In the genomic region with DNA sequence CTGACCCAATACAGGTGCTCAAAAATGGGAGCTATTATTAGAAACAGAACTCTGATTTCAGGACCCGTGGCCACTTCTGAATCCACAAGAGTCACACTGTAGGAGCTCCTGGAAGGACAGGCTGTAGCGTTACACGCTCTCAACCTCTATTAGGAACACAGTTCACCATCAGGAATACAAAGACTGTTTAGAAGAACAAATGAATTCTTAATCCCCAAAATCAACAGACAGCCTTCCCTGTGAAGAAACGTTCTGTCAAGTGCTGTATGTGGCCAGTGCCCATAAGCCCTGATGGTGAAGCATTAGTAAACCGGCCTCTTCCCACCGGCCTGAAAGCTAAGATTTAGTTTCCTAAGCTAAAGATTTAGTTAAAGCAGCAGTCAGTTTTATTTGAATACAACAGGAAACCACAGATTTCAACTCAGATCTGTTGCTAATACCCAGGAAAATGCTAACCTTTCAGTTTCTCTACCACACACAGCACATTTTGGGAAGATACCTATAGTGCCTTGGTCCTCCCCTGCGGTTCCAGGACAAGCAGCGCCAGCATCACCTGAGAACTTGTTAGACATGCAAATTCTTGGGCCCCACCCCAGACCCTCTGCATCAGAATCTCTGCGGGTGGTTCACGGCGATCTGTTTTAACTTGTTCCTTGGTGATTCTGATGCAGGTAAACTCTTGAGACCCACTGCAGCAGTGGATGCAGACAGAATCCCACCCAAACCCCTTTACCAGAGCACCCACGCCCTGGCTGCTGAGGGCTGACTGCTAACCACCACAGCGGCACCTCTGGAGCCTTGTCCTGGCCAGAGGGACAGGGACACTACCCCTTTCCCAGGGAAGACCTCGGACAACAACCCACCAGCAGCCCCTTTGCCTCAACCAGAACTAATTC, we compare ENCODE assay signal across 9 cellular contexts. TPM values are rescaled to one million over a fixed set of nuclear protein-coding genes. Genes with fewer than 3 reads are reported as not detected.
DNase-seq lines count a peak whose midpoint lies in the region; ATAC-seq and TF ChIP-seq lines count a peak whose summit lies in the region.
"Had no signal": no experiment of that assay in that cellular context is flagged by ENCODE, and none has a peak within 500 bp of the region (broad histone marks: within the 10 kb centered on the region; RNA-seq: fewer than 3 reads in every experiment).

No MANE protein-coding gene starts in this region.

- POLR2A ChIA-PET in activated B cell treated with CpG ODN at 0.5 μM for 24 hours (lab: Charles Lee), result no interaction called here

- no peak overlapping the region for H3K9ac ChIP-seq in neural progenitor cell

- no peaks in the 10 kb centered on the region for H3K9me3 ChIP-seq in neural progenitor cell (ENCODE audit: low read depth)

- no peak for TF ChIP-seq CTCF in activated B cell treated with CpG ODN at 0.5 μM for 24 hours (IDR thresholded peaks at IDR 0.05)
- no peak for TF ChIP-seq CTCF in neural progenitor cell (IDR thresholded peaks at IDR 0.05)

- H3K36me3 Mint-ChIP-seq in activated B cell treated with CpG ODN at 0.5 μM for 24 hours (ENCODE audit: low read depth), result no peaks in the 10 kb centered on the region
- no peaks in the 10 kb centered on the region for H3K36me3 Mint-ChIP-seq in neural progenitor cell

- H4K20me1 ChIP-seq in neural progenitor cell (ENCODE audit: low read depth), result no peaks in the 10 kb centered on the region

- CTCF ChIA-PET in activated B cell treated with CpG ODN at 0.5 μM for 24 hours (lab: Charles Lee), result no interaction called here

- no peak overlapping the region for H3K4me3 ChIP-seq in neural progenitor cell
- H3K4me3 ChIP-seq: lung had no signal

- H3K27me3 Mint-ChIP-seq in activated B cell treated with CpG ODN at 0.5 μM for 24 hours (no peaks in the 10 kb centered on the region), neural progenitor cell (ENCODE audit: insufficient read depth, low read depth) (no peaks in the 10 kb centered on the region)

- peaks cover 15% of the 10 kb centered on the region for H3F3A ChIP-seq in neural progenitor cell (ENCODE audit: low read depth)

- no peaks in the 10 kb centered on the region for H3K4me1 ChIP-seq in neural progenitor cell

- peaks cover 20% of the 10 kb centered on the region for H3K4me1 Mint-ChIP-seq in activated B cell treated with CpG ODN at 0.5 μM for 24 hours
- H3K4me1 Mint-ChIP-seq in neural progenitor cell, result peaks cover 20% of the 10 kb centered on the region

- no peaks in the 10 kb centered on the region for H3K36me3 ChIP-seq in neural progenitor cell

- H3K27me3 ChIP-seq in neural progenitor cell, result no peaks in the 10 kb centered on the region

- H3K4me3 Mint-ChIP-seq in activated B cell treated with CpG ODN at 0.5 μM for 24 hours (peak overlapping the region; percentile 44), neural progenitor cell (no peak overlapping the region)

- no peaks in the 10 kb centered on the region for H3K79me2 ChIP-seq in neural progenitor cell (ENCODE audit: low read depth)

- H3K4me2 ChIP-seq in neural progenitor cell, result peak overlapping the region; percentile 38

- H3K27ac ChIP-seq in neural progenitor cell, result no peak overlapping the region

- intact Hi-C loops in activated B cell treated with CpG ODN at 0.5 μM for 24 hours (cut with micrococcal nuclease), result no loop called here

- H2AFZ ChIP-seq in neural progenitor cell (replicated peaks), result no peak overlapping the region

- H3K9me3 Mint-ChIP-seq in activated B cell treated with CpG ODN at 0.5 μM for 24 hours (no peaks in the 10 kb centered on the region), neural progenitor cell (peaks cover 2% of the 10 kb centered on the region)

- peak; percentile 21 to 41 for ATAC-seq in activated CD4-positive, CD25-positive, alpha-beta regulatory T cell treated with anti-CD3 and anti-CD28 coated beads, Interleukin-2, amount 50 U/mL, for 24 hours
- ATAC-seq in HG02759 (IDR thresholded peaks at IDR 0.05; ENCODE audit: unreplicated experiment) (peak; percentile 50), activated B cell treated with CpG ODN at 0.5 μM for 24 hours (ENCODE audit: low read depth) (peak; percentile 10)

- H3K27ac Mint-ChIP-seq in activated B cell treated with CpG ODN at 0.5 μM for 24 hours, result no peak overlapping the region
- no peak overlapping the region for H3K27ac Mint-ChIP-seq in neural progenitor cell

- DNase-seq in activated CD4-positive, CD25-positive, alpha-beta regulatory T cell treated with anti-CD3 and anti-CD28 coated beads, Interleukin-2, amount 50 U/mL, for 72 hours, result no peak
- DNase-seq in activated B cell treated with CpG ODN at 0.5 μM for 24 hours (no peak), neural progenitor cell (ENCODE audit: low spot score) (peak; percentile 52), medulla oblongata (ENCODE audit: extremely low spot score) (no peak), NCI-H524 treated with DMSO at 0.1 percent for 48 hours (lab: John Stamatoyannopoulos, UW) (no peak), NCI-H1436 treated with DMSO at 0.1 percent for 48 hours (lab: John Stamatoyannopoulos, UW) (no peak)

RNA-seq across cellular contexts. Expression of gene MTRES1, which starts 33.4 kb away (rescaled TPM):
- 11.8 and 13.9 TPM in 2 replicates for total RNA-seq in activated B cell treated with CpG ODN at 0.5 μM for 24 hours
- 13.2 and 20.8 TPM in 2 replicates for total RNA-seq in neural progenitor cell (ENCODE audit: low replicate concordance)

RNA-seq across cellular contexts. Expression of gene BEND3, which starts 53.9 kb away (rescaled TPM):
- total RNA-seq in activated B cell treated with CpG ODN at 0.5 μM for 24 hours (3.5 and 3.7 TPM in 2 replicates), neural progenitor cell (ENCODE audit: low replicate concordance) (9.2 and 11.2 TPM in 2 replicates)
